10 cellular contexts compared by ENCODE assay signal in the genomic region with DNA sequence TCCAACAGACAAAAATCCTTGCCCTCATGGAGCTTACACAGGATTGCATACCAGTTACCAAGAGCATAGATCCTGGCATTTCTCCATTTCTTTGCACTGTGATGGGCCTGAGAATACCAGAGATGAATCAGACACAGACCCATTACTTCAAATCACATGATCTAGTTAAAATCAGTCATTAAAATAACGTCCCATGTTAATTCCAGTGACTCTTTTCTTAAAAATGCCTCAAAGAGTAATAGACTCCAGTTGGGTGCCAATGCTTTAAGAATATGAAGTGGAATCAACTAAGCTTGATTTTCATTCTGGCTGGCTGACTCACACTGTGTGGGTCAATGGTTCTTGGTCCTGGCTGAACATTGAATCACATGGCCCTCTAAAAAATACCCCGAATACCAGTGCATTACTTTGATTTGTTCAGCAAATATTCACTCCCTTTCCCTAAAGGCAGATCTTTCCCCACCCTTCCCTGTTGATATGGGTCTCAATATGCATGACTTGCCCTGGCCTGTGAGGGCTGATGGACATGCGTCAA. TPM values are rescaled to one million over a fixed set of nuclear protein-coding genes. Genes with fewer than 3 reads are reported as not detected.
A peak's percentile ranks its signal among the peaks of the same experiment; 100 is the strongest.
DNase-seq lines count a peak whose midpoint lies in the region; ATAC-seq and TF ChIP-seq lines count a peak whose summit lies in the region.
"Had no signal": no experiment of that assay in that cellular context is flagged by ENCODE, and none has a peak within 500 bp of the region (broad histone marks: within the 10 kb centered on the region; RNA-seq: fewer than 3 reads in every experiment).

No MANE protein-coding gene starts in this region.

- no peak overlapping the region for H2AFZ ChIP-seq in trophoblast cell (ENCODE audit: insufficient read depth, low read length, poor library complexity)

- no peak overlapping the region for H3K9ac ChIP-seq in trophoblast cell (ENCODE audit: low read length)

- no peak for TF ChIP-seq CTCF in choroid plexus epithelial cell (conservative IDR thresholded peaks at IDR 0.05; ENCODE audit: low read depth, low read length)

- intact Hi-C loops in CD4-positive, alpha-beta memory T cell (cut with micrococcal nuclease) = no loop called here

- H3K27ac ChIP-seq in CD4-positive, alpha-beta memory T cell (ENCODE audit: low read depth, low read length) = no peak overlapping the region
- H3K27ac ChIP-seq in trophoblast cell (ENCODE audit: low read depth, low read length) = no peak overlapping the region

- no peaks in the 10 kb centered on the region for H3K9me3 ChIP-seq in CD4-positive, alpha-beta memory T cell (ENCODE audit: control insufficient read depth in 1 of 2, low read length in 2 of 2)
- H3K9me3 ChIP-seq in MG63 = peaks cover 4% of the 10 kb centered on the region; the same call in 1 of the 2 replicates
- no peaks in the 10 kb centered on the region for H3K9me3 ChIP-seq in trophoblast cell (ENCODE audit: insufficient read depth, low read depth, low read length)

- ATAC-seq in GM21529 (IDR thresholded peaks at IDR 0.05; ENCODE audit: unreplicated experiment) (no peak), HG02840 (IDR thresholded peaks at IDR 0.05; ENCODE audit: low FRiP score, unreplicated experiment) (no peak)

- H3K4me1 Mint-ChIP-seq in CD4-positive, alpha-beta memory T cell = peaks cover 48 to 83% (median 63%) of the 10 kb centered on the region in 4 donors

- no peaks in the 10 kb centered on the region for H3K36me3 ChIP-seq in CD4-positive, alpha-beta memory T cell (ENCODE audit: insufficient read depth, low read length)
- H3K36me3 ChIP-seq in MG63 (no peaks in the 10 kb centered on the region), trophoblast cell (ENCODE audit: control insufficient read depth in 1 of 2, insufficient read depth in 2 of 2, low read length in 2 of 2) (no peaks in the 10 kb centered on the region)

- no peak overlapping the region for H4K91ac ChIP-seq in trophoblast cell (ENCODE audit: low read depth, low read length)

- H2BK5ac ChIP-seq in trophoblast cell (ENCODE audit: low read depth, low read length, poor library complexity) = no peak overlapping the region

- no peaks in the 10 kb centered on the region for H3K9me3 Mint-ChIP-seq in CD4-positive, alpha-beta memory T cell

- POLR2A ChIA-PET in CD4-positive, alpha-beta memory T cell (lab: Charles Lee; ENCODE audit: partially characterized antibody) = interaction anchor here (0.8 to 15.6 kb wide), 5 partner anchors 11 to 115 kb away, joined by 3 to 469 read pairs (median 47); a partner anchor contains a TSS

- no peaks in the 10 kb centered on the region for H3K79me1 ChIP-seq in trophoblast cell (ENCODE audit: low read length)

- H3K4me2 ChIP-seq in trophoblast cell (ENCODE audit: low read length) = no peak overlapping the region

- peak overlapping the region in 4 of 7 donors; percentile 10 to 100 (median 75) for H3K27ac Mint-ChIP-seq in CD4-positive, alpha-beta memory T cell

- WGBS in trophoblast cell (ENCODE audit: extremely low coverage, insufficient coverage, insufficient read length) = no CpG with 5 or more reads among the region's 3 CpGs

- H2BK12ac ChIP-seq in trophoblast cell (ENCODE audit: low read length) = no peak overlapping the region

- H3K4ac ChIP-seq in trophoblast cell (ENCODE audit: low read depth, low read length) = no peak overlapping the region

- H3K4me3 Mint-ChIP-seq in CD4-positive, alpha-beta memory T cell = peak overlapping the region in 1 of 8 donors; percentile 8

- H3K14ac ChIP-seq in trophoblast cell (ENCODE audit: low read length) = no peak overlapping the region

- no peaks in the 10 kb centered on the region for H3K27me3 Mint-ChIP-seq in CD4-positive, alpha-beta memory T cell

- no peaks in the 10 kb centered on the region for H3K79me2 ChIP-seq in trophoblast cell (ENCODE audit: control insufficient read depth, insufficient read depth, low read length, poor library complexity)

- no peak overlapping the region for H4K12ac ChIP-seq in trophoblast cell (ENCODE audit: low read depth, low read length)

- no peaks in the 10 kb centered on the region for H3K27me3 ChIP-seq in CD4-positive, alpha-beta memory T cell (ENCODE audit: insufficient read depth, low read length)
- H3K27me3 ChIP-seq in MG63 (no peaks in the 10 kb centered on the region), trophoblast cell (ENCODE audit: insufficient read depth, low read length) (no peaks in the 10 kb centered on the region)

- H3K4me1 ChIP-seq in CD4-positive, alpha-beta memory T cell (ENCODE audit: insufficient read depth, low read length) = peaks cover 72% of the 10 kb centered on the region
- peaks cover 0 to 4% of the 10 kb centered on the region in 2 experiments for H3K4me1 ChIP-seq in trophoblast cell (ENCODE audit: control insufficient read depth in 1 of 2, insufficient read depth in 2 of 2, low read length in 2 of 2)

- CTCF ChIA-PET in CD4-positive, alpha-beta memory T cell (lab: Charles Lee; ENCODE audit: partially characterized antibody) = interaction anchor here (34.5 to 39.2 kb wide), 2 partner anchors 2 to 16 kb away, joined by 1377 read pairs; a partner anchor contains a TSS

- no peak overlapping the region for H3K23ac ChIP-seq in trophoblast cell (ENCODE audit: low read length)

- no peak for DNase-seq in CD4-positive, alpha-beta memory T cell
- DNase-seq in MG63 (peak; percentile 66), choroid plexus epithelial cell (ENCODE audit: low read depth) (peak; percentile 93), trophoblast cell (peak; percentile 79 to 88), SW 1271 (lab: John Stamatoyannopoulos, UW) (no peak)
- no peak for DNase-seq in stimulated activated naive CD4-positive, alpha-beta T cell treated with Interleukin-2 at 50 U/mL for 16 hours (lab: John Stamatoyannopoulos, UW)
- DNase-seq: NCI-H1930 had no signal

- no peak overlapping the region for H3K18ac ChIP-seq in trophoblast cell (ENCODE audit: low read length)

- H3K36me3 Mint-ChIP-seq in CD4-positive, alpha-beta memory T cell = no peaks in the 10 kb centered on the region

- H2BK120ac ChIP-seq in trophoblast cell (ENCODE audit: insufficient read depth, low read length, poor library complexity) = no peak overlapping the region

- no peak overlapping the region for H3K4me3 ChIP-seq in CD4-positive, alpha-beta memory T cell (ENCODE audit: low read length in 2 of 2)
- H3K4me3 ChIP-seq in MG63 (no peak overlapping the region), choroid plexus epithelial cell (ENCODE audit: low read depth, low read length) (no peak overlapping the region), trophoblast cell (ENCODE audit: low read depth, low read length) (no peak overlapping the region)

- H2AK5ac ChIP-seq in trophoblast cell (ENCODE audit: low read length) = no peak overlapping the region

- H4K8ac ChIP-seq in trophoblast cell (ENCODE audit: low read depth, low read length) = no peak overlapping the region

RNA-seq across cellular contexts. Expression of a gene that starts 11.0 kb away (rescaled TPM):
- 10 to 100 TPM; 27.3 to 29.7 TPM for total RNA-seq in CD4-positive, alpha-beta memory T cell
- 1 to 10 TPM in 1 of 2 donors, under 1 TPM in 1; 0.87 to 2.3 TPM for polyA plus RNA-seq in CD4-positive, alpha-beta memory T cell
- total RNA-seq in MG63 (2014; rRNA removed; shearing (Covaris generic); ENCODE audit: low replicate concordance) = not detected in 2 replicates
- 0.83 and 1.3 TPM in 2 replicates for polyA plus RNA-seq in trophoblast cell (2013)
- total RNA-seq: temporal lobe had no signal

RNA-seq across cellular contexts. Expression of a gene that starts 31.7 kb away (rescaled TPM):
- total RNA-seq in CD4-positive, alpha-beta memory T cell = not detected
- polyA plus RNA-seq in CD4-positive, alpha-beta memory T cell = not detected
- total RNA-seq in MG63 (2014; rRNA removed; shearing (Covaris generic); ENCODE audit: low replicate concordance) = not detected in 2 replicates
- 0.03 TPM in 1 of 2 replicates, not detected in the other for polyA plus RNA-seq in trophoblast cell (2013)
- total RNA-seq: temporal lobe had no signal

RNA-seq across cellular contexts. Expression of a gene that starts 38.2 kb away (rescaled TPM):
- total RNA-seq in CD4-positive, alpha-beta memory T cell = not detected
- not detected for polyA plus RNA-seq in CD4-positive, alpha-beta memory T cell
- total RNA-seq in MG63 (2014; rRNA removed; shearing (Covaris generic); ENCODE audit: low replicate concordance) = not detected in 2 replicates
- 0.04 TPM in 1 of 2 replicates, not detected in the other for polyA plus RNA-seq in trophoblast cell (2013)

Comparison
In these comparisons a context has a peak if more than half of its experiments do, and no peak if none do; other contexts are left out.
1. DNase-seq: peak in MG63 (single experiment), choroid plexus epithelial cell (single experiment) and trophoblast cell (2 of 2); none in CD4-positive, alpha-beta memory T cell (0 of 5), stimulated activated naive CD4-positive, alpha-beta T cell treated with Interleukin-2 at 50 U/mL for 16 hours (single experiment) and SW 1271 (0 of 2).
2. RNA of a gene that starts 11.0 kb away (total RNA-seq): 27.3 to 29.7 TPM in CD4-positive, alpha-beta memory T cell; not detected in MG63; every median in the first group is over 10 times any median in the second.